In genomic region chr11:84465040-84465439, GRCh38 we compare ENCODE assay signal across 16 cellular contexts.
A peak's percentile ranks its signal among the peaks of the same experiment; 100 is the strongest.
DNase-seq lines count a peak whose midpoint lies in the region; ATAC-seq and TF ChIP-seq lines count a peak whose summit lies in the region.
"Had no signal": no experiment of that assay in that cellular context is flagged by ENCODE, and none has a peak within 500 bp of the region (broad histone marks: within the 10 kb centered on the region; RNA-seq: fewer than 3 reads in every experiment).

No MANE protein-coding gene starts in this region.

- POLR2A ChIA-PET in A673 (lab: Charles Lee; ENCODE audit: low non-redundant PET) = no interaction called here
- POLR2A ChIA-PET in naive thymus-derived CD4-positive, alpha-beta T cell (lab: Charles Lee) = no interaction called here

- intact Hi-C loops in A673 (cut with micrococcal nuclease; ENCODE audit: unreplicated experiment) = no loop called here
- intact Hi-C loops in naive thymus-derived CD4-positive, alpha-beta T cell (cut with micrococcal nuclease) = no loop called here
- intact Hi-C loops in tibial artery (cut with DNase I; ENCODE audit: low total_unique reads) = no loop called here

- H3K79me2 ChIP-seq in GM23248 (ENCODE audit: insufficient read depth) = no peaks in the 10 kb centered on the region

- no peaks in the 10 kb centered on the region for H3K4me1 Mint-ChIP-seq in naive thymus-derived CD4-positive, alpha-beta T cell

- H2AFZ ChIP-seq in GM23248 = no peak overlapping the region

- no peak for ATAC-seq in naive thymus-derived CD4-positive, alpha-beta T cell
- ATAC-seq in HG03354 (IDR thresholded peaks at IDR 0.05; ENCODE audit: poor library complexity, severe bottlenecking, unreplicated experiment) = no peak
- ATAC-seq: natural killer cell treated with Interleukin-12 subunit alpha and Interleukin-12 subunit beta and Interleukin-15 and Interleukin-18, amount 100 ng/mL, for 72 hours; WTC11 had no signal

- H3K4me3 ChIP-seq in A673 (ENCODE audit: low read depth, low read length, poor library complexity, severe bottlenecking) (no peak overlapping the region), GM23248 (no peak overlapping the region), SK-N-MC (no peak overlapping the region), fibroblast of pulmonary artery (replicated peaks; ENCODE audit: low read depth, low read length) (no peak overlapping the region), tibial artery (no peak overlapping the region)
- H3K4me3 ChIP-seq in naive thymus-derived CD4-positive, alpha-beta T cell (ENCODE audit: low read length) = no peak overlapping the region
- H3K4me3 ChIP-seq: transverse colon had no signal

- no peak overlapping the region for H3K27ac Mint-ChIP-seq in naive thymus-derived CD4-positive, alpha-beta T cell
- H3K27ac Mint-ChIP-seq: dendritic cell treated with granulocyte-macrophage colony-stimulating factor and Interleukin-4, amounts not matched to agents 40 ng/mL and 50 ng/mL, for 4 days; natural killer cell treated with Interleukin-12 subunit alpha and Interleukin-12 subunit beta and Interleukin-15 and Interleukin-18, amount 100 ng/mL, for 72 hours; WTC11 had no signal

- H3K9me2 ChIP-seq in GM23248 (ENCODE audit: insufficient read depth) = no peaks in the 10 kb centered on the region

- H3K9me3 ChIP-seq in A673 (ENCODE audit: low read depth, low read length, poor library complexity, severe bottlenecking) = no peaks in the 10 kb centered on the region
- H3K9me3 ChIP-seq in GM23248 (ENCODE audit: low read depth) = no peaks in the 10 kb centered on the region
- no peaks in the 10 kb centered on the region for H3K9me3 ChIP-seq in SK-N-MC (ENCODE audit: low read depth, low read length)
- no peaks in the 10 kb centered on the region for H3K9me3 ChIP-seq in naive thymus-derived CD4-positive, alpha-beta T cell (ENCODE audit: control insufficient read depth in 2 of 3, low read length in 3 of 3)
- no peaks in the 10 kb centered on the region for H3K9me3 ChIP-seq in tibial artery
- H3K9me3 ChIP-seq: transverse colon had no signal

- H3K4me3 Mint-ChIP-seq in naive thymus-derived CD4-positive, alpha-beta T cell = no peak overlapping the region
- H3K4me3 Mint-ChIP-seq: dendritic cell treated with granulocyte-macrophage colony-stimulating factor and Interleukin-4, amounts not matched to agents 40 ng/mL and 50 ng/mL, for 4 days; natural killer cell treated with Interleukin-12 subunit alpha and Interleukin-12 subunit beta and Interleukin-15 and Interleukin-18, amount 100 ng/mL, for 72 hours; WTC11 had no signal

- H3F3A ChIP-seq in GM23248 (ENCODE audit: insufficient read depth) = no peaks in the 10 kb centered on the region

- no peak overlapping the region for H3K27ac ChIP-seq in A673 (ENCODE audit: low read depth, low read length, poor library complexity, severe bottlenecking)
- no peak overlapping the region for H3K27ac ChIP-seq in GM23248
- peak overlapping the region; percentile 48 for H3K27ac ChIP-seq in SK-N-MC
- H3K27ac ChIP-seq in naive thymus-derived CD4-positive, alpha-beta T cell (ENCODE audit: low read depth, low read length) = no peak overlapping the region
- H3K27ac ChIP-seq in tibial artery = no peak overlapping the region
- H3K27ac ChIP-seq: transverse colon had no signal

- H3K36me3 ChIP-seq in A673 (ENCODE audit: insufficient read depth, low read length, poor library complexity, severe bottlenecking) (no peaks in the 10 kb centered on the region), GM23248 (ENCODE audit: low read depth) (no peaks in the 10 kb centered on the region), SK-N-MC (ENCODE audit: insufficient read depth, low read length) (no peaks in the 10 kb centered on the region), tibial artery (no peaks in the 10 kb centered on the region)
- no peaks in the 10 kb centered on the region for H3K36me3 ChIP-seq in naive thymus-derived CD4-positive, alpha-beta T cell (ENCODE audit: control insufficient read depth in 2 of 3, insufficient read depth in 3 of 3, low read length in 3 of 3)
- H3K36me3 ChIP-seq: transverse colon had no signal

- CTCF ChIA-PET in A673 (lab: Charles Lee) = no interaction called here
- CTCF ChIA-PET in naive thymus-derived CD4-positive, alpha-beta T cell (lab: Charles Lee) = no interaction called here

- H4K20me1 ChIP-seq in GM23248 (ENCODE audit: insufficient read depth) = no peaks in the 10 kb centered on the region

- no peaks in the 10 kb centered on the region for H3K36me3 Mint-ChIP-seq in naive thymus-derived CD4-positive, alpha-beta T cell
- H3K36me3 Mint-ChIP-seq: natural killer cell treated with Interleukin-12 subunit alpha and Interleukin-12 subunit beta and Interleukin-15 and Interleukin-18, amount 100 ng/mL, for 72 hours; WTC11 had no signal

- no peak for TF ChIP-seq CTCF in A673 (conservative IDR thresholded peaks at IDR 0.05; ENCODE audit: low read depth, low read length)
- no peak for TF ChIP-seq CTCF in fibroblast of pulmonary artery (IDR thresholded peaks at IDR 0.05; ENCODE audit: low read length, missing control alignments)
- TF ChIP-seq CTCF in tibial artery (IDR thresholded peaks at IDR 0.05) = no peak

- no peaks in the 10 kb centered on the region for H3K4me1 ChIP-seq in A673 (ENCODE audit: insufficient read depth, low read length, poor library complexity, severe bottlenecking)
- H3K4me1 ChIP-seq in GM23248 (ENCODE audit: insufficient read depth) = peaks cover 13% of the 10 kb centered on the region
- no peaks in the 10 kb centered on the region for H3K4me1 ChIP-seq in naive thymus-derived CD4-positive, alpha-beta T cell (ENCODE audit: control insufficient read depth in 2 of 2, insufficient read depth in 2 of 2, low read length in 2 of 2)
- peaks cover 0 to 4% (median 0%) of the 10 kb centered on the region in 4 donors for H3K4me1 ChIP-seq in tibial artery
- H3K4me1 ChIP-seq: transverse colon had no signal

- peak; percentile 58 for DNase-seq in A673 (ENCODE audit: low spot score)
- peak; percentile 36 for DNase-seq in GM23248
- DNase-seq in SK-N-MC (ENCODE audit: low read depth, low spot score) = no peak
- peak; percentile 10 for DNase-seq in fibroblast of pulmonary artery (ENCODE audit: low read depth)
- no peak for DNase-seq in naive thymus-derived CD4-positive, alpha-beta T cell
- DNase-seq in tibial artery = no peak
- DNase-seq in effector CD8-positive, alpha-beta T cell (lab: John Stamatoyannopoulos, UW) = no peak
- DNase-seq: activated effector memory CD4-positive, alpha-beta T cell treated with Interleukin-2 at 50 U/mL for 16 hours; Calu3; OCI-M1; stimulated activated CD4-positive, alpha-beta T cell treated with anti-CD3 and anti-CD28 coated beads, Interleukin-2, amount 100 ng/mL, for 24 hours; transverse colon had no signal

- H3K9me3 Mint-ChIP-seq in naive thymus-derived CD4-positive, alpha-beta T cell = peaks cover 0 to 14% (median 2%) of the 10 kb centered on the region in 11 donors
- H3K9me3 Mint-ChIP-seq: dendritic cell treated with granulocyte-macrophage colony-stimulating factor and Interleukin-4, amounts not matched to agents 40 ng/mL and 50 ng/mL, for 4 days; WTC11 had no signal

- no peaks in the 10 kb centered on the region for H3K27me3 ChIP-seq in A673 (replicated peaks; ENCODE audit: insufficient read depth, low read depth, low read length, poor library complexity)
- H3K27me3 ChIP-seq in GM23248 (replicated peaks; ENCODE audit: insufficient read depth) = no peaks in the 10 kb centered on the region
- H3K27me3 ChIP-seq in naive thymus-derived CD4-positive, alpha-beta T cell (ENCODE audit: control insufficient read depth in 2 of 2, insufficient read depth in 2 of 2, low read length in 2 of 2) = no peaks in the 10 kb centered on the region
- H3K27me3 ChIP-seq in tibial artery = no peaks in the 10 kb centered on the region
- H3K27me3 ChIP-seq: transverse colon had no signal

- no TSS peak for BruUV-seq in A673 (replicated peaks; lab: Mats Ljungman, UMichigan)

- H3K4me2 ChIP-seq in GM23248 (ENCODE audit: unreplicated experiment) = no peak overlapping the region

- WGBS in GM23248 (ENCODE audit: low coverage in 1 of 2, low lambda C conversion rate in 2 of 2, missing lambda C conversion rate in 2 of 2), 2 experiments = 51 to 62% methylated on average over 4 of the region's 4 CpGs

- in situ Hi-C loops in GM23248 (cut with MboI) = no loop called here

- H3K27me3 Mint-ChIP-seq in naive thymus-derived CD4-positive, alpha-beta T cell = no peaks in the 10 kb centered on the region
- H3K27me3 Mint-ChIP-seq: dendritic cell treated with granulocyte-macrophage colony-stimulating factor and Interleukin-4, amounts not matched to agents 40 ng/mL and 50 ng/mL, for 4 days; natural killer cell treated with Interleukin-12 subunit alpha and Interleukin-12 subunit beta and Interleukin-15 and Interleukin-18, amount 100 ng/mL, for 72 hours had no signal

- no peak overlapping the region for H3K9ac ChIP-seq in GM23248
- H3K9ac ChIP-seq in SK-N-MC (ENCODE audit: insufficient read length) = no peak overlapping the region

Comparison
In these comparisons a context has a peak if more than half of its experiments do, and no peak if none do; other contexts are left out.
1. DNase-seq: peak in A673 (single experiment), GM23248 (single experiment) and fibroblast of pulmonary artery (single experiment); none in SK-N-MC (single experiment), naive thymus-derived CD4-positive, alpha-beta T cell (0 of 9), tibial artery (0 of 2) and effector CD8-positive, alpha-beta T cell (single experiment).